In genomic region chr6:6368684-6369052, GRCh38 we compare ENCODE assay signal across 28 cellular contexts. TPM values are rescaled to one million over a fixed set of nuclear protein-coding genes. Genes with fewer than 3 reads are reported as not detected.
"Had no signal": no experiment of that assay in that cellular context is flagged by ENCODE, and none has a peak within 500 bp of the region (broad histone marks: within the 10 kb centered on the region; RNA-seq: fewer than 3 reads in every experiment).

No MANE protein-coding gene starts in this region.

- H3K9me3 ChIP-seq: ascending aorta, body of pancreas, Peyer's patch, SJCRH30, SK-N-SH had no signal

- H3K27ac Mint-ChIP-seq: activated B cell treated with CpG ODN at 0.5 μM for 24 hours; activated CD4-positive, alpha-beta memory T cell treated with anti-CD3 and anti-CD28 coated beads for 36 hours; activated CD4-positive, alpha-beta T cell treated with anti-CD3 and anti-CD28 coated beads, Interleukin-2, amount 10 ng/mL, durations not matched to agents 7 days and 5 days; activated naive CD4-positive, alpha-beta T cell treated with anti-CD3 and anti-CD28 coated beads, Interleukin-2, amount 50 U/mL, for 72 hours; activated naive CD8-positive, alpha-beta T cell treated with anti-CD3 and anti-CD28 coated beads, Interleukin-2, amount 50 U/mL, for 24 hours; T-helper 1 cell treated with Interleukin-12 subunit alpha and Interleukin-12 subunit beta and Interleukin-4 antibody, amounts not matched to agents 30 μg/mL and 1 μg/mL, for 36 hours had no signal

- H3K9me3 Mint-ChIP-seq: activated CD4-positive, alpha-beta memory T cell treated with anti-CD3 and anti-CD28 coated beads for 36 hours; activated CD4-positive, alpha-beta T cell treated with anti-CD3 and anti-CD28 coated beads, Interleukin-2, amount 10 ng/mL, durations not matched to agents 7 days and 5 days; central memory CD8-positive, alpha-beta T cell; T-helper 1 cell treated with Interleukin-12 subunit alpha and Interleukin-12 subunit beta and Interleukin-4 antibody, amounts not matched to agents 30 μg/mL and 1 μg/mL, for 36 hours had no signal

- H3K27me3 Mint-ChIP-seq: activated B cell treated with CpG ODN at 0.5 μM for 24 hours; activated naive CD8-positive, alpha-beta T cell treated with anti-CD3 and anti-CD28 coated beads, Interleukin-2, amount 50 U/mL, for 24 hours had no signal

- H3K4me1 ChIP-seq: ascending aorta, body of pancreas, Peyer's patch, SJCRH30 had no signal

- H3K27me3 ChIP-seq: ascending aorta, body of pancreas, Peyer's patch, SJCRH30 had no signal

- ATAC-seq: activated naive CD4-positive, alpha-beta T cell treated with anti-CD3 and anti-CD28 coated beads, Interleukin-2, amount 50 U/mL, for 72 hours; activated naive CD8-positive, alpha-beta T cell treated with anti-CD3 and anti-CD28 coated beads, Interleukin-2, amount 50 U/mL, for 24 hours; activated T-cell treated with anti-CD3 and anti-CD28 coated beads, Interleukin-2, amount 50 U/mL, for 4 hours; body of pancreas had no signal

- H3K36me3 Mint-ChIP-seq: activated CD4-positive, alpha-beta memory T cell treated with anti-CD3 and anti-CD28 coated beads for 36 hours had no signal

- H3K27ac ChIP-seq: ascending aorta, body of pancreas, Peyer's patch, RWPE1, SJCRH30 had no signal

- H3K4me3 Mint-ChIP-seq: activated B cell treated with CpG ODN at 0.5 μM for 24 hours; activated CD4-positive, alpha-beta memory T cell treated with anti-CD3 and anti-CD28 coated beads for 36 hours; activated CD4-positive, alpha-beta T cell treated with anti-CD3 and anti-CD28 coated beads, Interleukin-2, amount 10 ng/mL, durations not matched to agents 7 days and 5 days; activated naive CD8-positive, alpha-beta T cell treated with anti-CD3 and anti-CD28 coated beads, Interleukin-2, amount 50 U/mL, for 24 hours; activated T-cell treated with anti-CD3 and anti-CD28 coated beads, Interleukin-2, amount 50 U/mL, for 4 hours; central memory CD8-positive, alpha-beta T cell; T-helper 1 cell treated with Interleukin-12 subunit alpha and Interleukin-12 subunit beta and Interleukin-4 antibody, amounts not matched to agents 30 μg/mL and 1 μg/mL, for 36 hours had no signal

- H3K4me3 ChIP-seq: ascending aorta, body of pancreas, Peyer's patch, SJCRH30 had no signal

- H3K4me1 Mint-ChIP-seq: activated B cell treated with CpG ODN at 0.5 μM for 24 hours; activated CD4-positive, alpha-beta T cell treated with anti-CD3 and anti-CD28 coated beads, Interleukin-2, amount 10 ng/mL, durations not matched to agents 7 days and 5 days; activated naive CD8-positive, alpha-beta T cell treated with anti-CD3 and anti-CD28 coated beads, Interleukin-2, amount 50 U/mL, for 24 hours; central memory CD8-positive, alpha-beta T cell had no signal

- DNase-seq: activated B cell treated with CpG ODN at 0.5 μM for 24 hours; activated CD4-positive, alpha-beta memory T cell treated with anti-CD3 and anti-CD28 coated beads for 36 hours; activated CD4-positive, alpha-beta T cell treated with anti-CD3 and anti-CD28 coated beads, Interleukin-2, amount 10 ng/mL, durations not matched to agents 7 days and 5 days; activated CD8-positive, alpha-beta memory T cell treated with anti-CD3 and anti-CD28 coated beads for 24 hours; activated effector memory CD4-positive, alpha-beta T cell treated with anti-CD3 and anti-CD28 coated beads, Interleukin-2, amount 50 U/mL, for 16 hours; activated naive CD4-positive, alpha-beta T cell treated with Interleukin-2 at 50 U/mL for 16 hours; activated naive CD8-positive, alpha-beta T cell treated with anti-CD3 and anti-CD28 coated beads, Interleukin-2, amount 50 U/mL, for 24 hours; activated T-cell treated with anti-CD3 and anti-CD28 coated beads, Interleukin-2, amount 50 U/mL, for 4 hours; amniotic stem cell; KG1; NCI-H1105 treated with DMSO at 0.1 percent for 48 hours; NCI-H1436 treated with DMSO at 0.1 percent for 48 hours; NCI-H187; NCI-H2081; NCI-H446; NCI-H524; Peyer's patch; Right ventricle myocardium superior; SJCRH30; SK-N-SH had no signal

- H3K36me3 ChIP-seq: ascending aorta, Peyer's patch, SJCRH30 had no signal

RNA-seq across cellular contexts. Expression of gene F13A1, which starts 48.2 kb away (rescaled TPM):
- total RNA-seq: activated CD4-positive, alpha-beta memory T cell treated with anti-CD3 and anti-CD28 coated beads for 36 hours; activated CD4-positive, alpha-beta T cell treated with anti-CD3 and anti-CD28 coated beads, Interleukin-2, amount 10 ng/mL, durations not matched to agents 7 days and 5 days; activated naive CD4-positive, alpha-beta T cell treated with anti-CD3 and anti-CD28 coated beads, Interleukin-2, amount 50 U/mL, for 72 hours; bronchial epithelial cell; M059J had no signal
- polyA plus RNA-seq: SK-N-SH had no signal
